19 cellular contexts compared by ENCODE assay signal in genomic region chr20:33006776-33007375, GRCh38. TPM values are rescaled to one million over a fixed set of nuclear protein-coding genes. Genes with fewer than 3 reads are reported as not detected.
DNase-seq lines count a peak whose midpoint lies in the region; ATAC-seq and TF ChIP-seq lines count a peak whose summit lies in the region.
"Had no signal": no experiment of that assay in that cellular context is flagged by ENCODE, and none has a peak within 500 bp of the region (broad histone marks: within the 10 kb centered on the region; RNA-seq: fewer than 3 reads in every experiment).

No MANE protein-coding gene starts in this region.

- H3K9me3 Mint-ChIP-seq in T-helper 2 cell treated with Interferon-gamma antibody and Interleukin-4, amounts not matched to agents 5 μg/mL and 100 μg/mL, for 36 hours, result peaks cover 5% of the 10 kb centered on the region
- H3K9me3 Mint-ChIP-seq in chondrocyte (ENCODE audit: low read depth) (peaks cover 5% of the 10 kb centered on the region), neural progenitor cell (peaks cover 2% of the 10 kb centered on the region), endodermal cell (peaks cover 3% of the 10 kb centered on the region)

- H4K20me1 ChIP-seq in neural progenitor cell (ENCODE audit: low read depth), result no peaks in the 10 kb centered on the region

- no peaks in the 10 kb centered on the region for H3K36me3 Mint-ChIP-seq in T-helper 2 cell treated with Interferon-gamma antibody and Interleukin-4, amounts not matched to agents 5 μg/mL and 100 μg/mL, for 36 hours (ENCODE audit: low read depth)
- H3K36me3 Mint-ChIP-seq in chondrocyte (ENCODE audit: low read depth), result no peaks in the 10 kb centered on the region
- no peaks in the 10 kb centered on the region for H3K36me3 Mint-ChIP-seq in neural progenitor cell
- no peaks in the 10 kb centered on the region for H3K36me3 Mint-ChIP-seq in endodermal cell (ENCODE audit: low read depth)

- no peaks in the 10 kb centered on the region for H3F3A ChIP-seq in neural progenitor cell (ENCODE audit: low read depth)

- TF ChIP-seq POLR2A in spleen (IDR thresholded peaks at IDR 0.05), result no peak

- no peaks in the 10 kb centered on the region for H3K36me3 ChIP-seq in neural progenitor cell
- H3K36me3 ChIP-seq in spleen, result no peaks in the 10 kb centered on the region
- no peaks in the 10 kb centered on the region for H3K36me3 ChIP-seq in endodermal cell (ENCODE audit: control insufficient read depth, insufficient read depth, low read length)

- H3K4me1 ChIP-seq in neural progenitor cell, result no peaks in the 10 kb centered on the region
- H3K4me1 ChIP-seq in spleen, result peaks cover 0 to 10% (median 0%) of the 10 kb centered on the region in 6 donors
- H3K4me1 ChIP-seq in endodermal cell (ENCODE audit: control insufficient read depth, insufficient read depth, low read length), result peaks cover 2% of the 10 kb centered on the region
- H3K4me1 ChIP-seq: Caco-2 had no signal

- H3K4me3 ChIP-seq in neural progenitor cell (no peak overlapping the region), spleen (no peak overlapping the region), endodermal cell (ENCODE audit: low read length) (no peak overlapping the region)
- H3K4me3 ChIP-seq: A549, GM23248 had no signal

- H3K4me2 ChIP-seq in neural progenitor cell, result no peak overlapping the region
- H3K4me2 ChIP-seq: A549 had no signal

- H3K27ac Mint-ChIP-seq in T-helper 2 cell treated with Interferon-gamma antibody and Interleukin-4, amounts not matched to agents 5 μg/mL and 100 μg/mL, for 36 hours, result peak overlapping the region; percentile 11
- H3K27ac Mint-ChIP-seq in chondrocyte (ENCODE audit: unreplicated experiment), result no peak overlapping the region
- H3K27ac Mint-ChIP-seq in neural progenitor cell, result peak overlapping the region; percentile 57
- H3K27ac Mint-ChIP-seq in endodermal cell, result no peak overlapping the region
- H3K27ac Mint-ChIP-seq: CD4-positive, alpha-beta T cell had no signal

- no peaks in the 10 kb centered on the region for H3K27me3 ChIP-seq in neural progenitor cell
- H3K27me3 ChIP-seq in spleen (replicated peaks in 1 of 7), result no peaks in the 10 kb centered on the region
- H3K27me3 ChIP-seq in endodermal cell (ENCODE audit: control insufficient read depth, insufficient read depth, low read length, poor library complexity, severe bottlenecking), result no peaks in the 10 kb centered on the region

- peaks cover 2% of the 10 kb centered on the region for H3K4me1 Mint-ChIP-seq in T-helper 2 cell treated with Interferon-gamma antibody and Interleukin-4, amounts not matched to agents 5 μg/mL and 100 μg/mL, for 36 hours (ENCODE audit: low read depth)
- H3K4me1 Mint-ChIP-seq in chondrocyte (ENCODE audit: low read depth) (peaks cover 3% of the 10 kb centered on the region), neural progenitor cell (peaks cover 22% of the 10 kb centered on the region), endodermal cell (peaks cover 4% of the 10 kb centered on the region)

- H3K9me3 ChIP-seq in neural progenitor cell (ENCODE audit: low read depth) (no peaks in the 10 kb centered on the region), spleen (peaks cover 0 to 12% (median 8%) of the 10 kb centered on the region in 8 donors), endodermal cell (ENCODE audit: control insufficient read depth, low read length) (peaks cover 5% of the 10 kb centered on the region)
- H3K9me3 ChIP-seq: A549 had no signal

- no peak overlapping the region for H3K4me3 Mint-ChIP-seq in T-helper 2 cell treated with Interferon-gamma antibody and Interleukin-4, amounts not matched to agents 5 μg/mL and 100 μg/mL, for 36 hours
- H3K4me3 Mint-ChIP-seq in chondrocyte (ENCODE audit: unreplicated experiment), result no peak overlapping the region
- H3K4me3 Mint-ChIP-seq in neural progenitor cell, result no peak overlapping the region
- no peak overlapping the region for H3K4me3 Mint-ChIP-seq in endodermal cell
- H3K4me3 Mint-ChIP-seq: CD4-positive, alpha-beta T cell had no signal

- H3K27me3 Mint-ChIP-seq in T-helper 2 cell treated with Interferon-gamma antibody and Interleukin-4, amounts not matched to agents 5 μg/mL and 100 μg/mL, for 36 hours (ENCODE audit: low read depth), result no peaks in the 10 kb centered on the region
- peaks cover 33% of the 10 kb centered on the region for H3K27me3 Mint-ChIP-seq in chondrocyte (ENCODE audit: low read depth)
- H3K27me3 Mint-ChIP-seq in neural progenitor cell (ENCODE audit: insufficient read depth, low read depth), result peaks cover 21% of the 10 kb centered on the region
- H3K27me3 Mint-ChIP-seq in endodermal cell (ENCODE audit: insufficient read depth), result no peaks in the 10 kb centered on the region
- H3K27me3 Mint-ChIP-seq: CD4-positive, alpha-beta T cell had no signal

- ATAC-seq in HG03439 (IDR thresholded peaks at IDR 0.05; ENCODE audit: unreplicated experiment), result no peak
- ATAC-seq: A549 had no signal

- H3K79me2 ChIP-seq in neural progenitor cell (ENCODE audit: low read depth), result no peaks in the 10 kb centered on the region

- DNase-seq in T-helper 2 cell treated with Interferon-gamma antibody and Interleukin-4, amounts not matched to agents 5 μg/mL and 100 μg/mL, for 36 hours (ENCODE audit: low spot score), result no peak
- DNase-seq in T-helper 2 cell (no peak), chondrocyte (ENCODE audit: low spot score) (peak; percentile 25), neural progenitor cell (ENCODE audit: low spot score) (no peak), spleen (peak; percentile 48), endodermal cell (no peak), HuH-7.5 (ENCODE audit: low spot score) (no peak)
- DNase-seq: AML-193; Caco-2; CD4-positive, alpha-beta T cell; GM23248; HCEC 1CT had no signal

- H2AFZ ChIP-seq in neural progenitor cell (replicated peaks), result no peak overlapping the region
- H2AFZ ChIP-seq: GM23248 had no signal

- intact Hi-C loops in spleen (cut with DNase I; ENCODE audit: low total_unique reads), result loop anchor here (5.0 kb wide), 1 partner anchor 105 kb away; no protein-coding TSS in a partner anchor

- 86 to 93% (median 87%) methylated on average over 7 to 8 of the region's 8 CpGs for WGBS in spleen, 5 donors
- WGBS in endodermal cell (ENCODE audit: insufficient coverage in 1 of 2, insufficient read length in 1 of 2), 2 experiments, result 90 to 97% methylated on average over 5 to 8 of the region's 8 CpGs

- H3K27ac ChIP-seq in neural progenitor cell, result no peak overlapping the region
- no peak overlapping the region for H3K27ac ChIP-seq in spleen
- no peak overlapping the region for H3K27ac ChIP-seq in endodermal cell (ENCODE audit: low read depth, low read length)
- H3K27ac ChIP-seq: 22Rv1, A549, C4-2B, GM23248, HL-60 had no signal

- no peak overlapping the region for H3K9ac ChIP-seq in neural progenitor cell
- no peak overlapping the region for H3K9ac ChIP-seq in endodermal cell (ENCODE audit: extremely low read depth, low read length, poor library complexity, severe bottlenecking)
- H3K9ac ChIP-seq: GM23248 had no signal

- TF ChIP-seq CTCF in chondrocyte (IDR thresholded peaks at IDR 0.05) (no peak), neural progenitor cell (IDR thresholded peaks at IDR 0.05) (no peak), spleen (IDR thresholded peaks at IDR 0.05 in 8 of 11, conservative IDR thresholded peaks at IDR 0.05 in 3 of 11) (no peak), endodermal cell (conservative IDR thresholded peaks at IDR 0.05) (no peak)

RNA-seq across cellular contexts. Expression of gene BPIFB2, which starts 0.6 kb away (rescaled TPM):
- total RNA-seq in chondrocyte (not detected in 3 replicates), neural progenitor cell (ENCODE audit: low replicate concordance) (not detected in 2 replicates), spleen (not detected), endodermal cell (not detected)
- not detected for polyA plus RNA-seq in spleen
- polyA plus RNA-seq in endodermal cell (2013, experiment 1 of 2), result not detected
- polyA plus RNA-seq in endodermal cell (2013, experiment 2 of 2), result not detected
- total RNA-seq: Caco-2; CD4-positive, alpha-beta T cell; GM23248; HT1080 had no signal
- polyA plus RNA-seq: A549, BJ, GM23248 had no signal

RNA-seq across cellular contexts. Expression of gene SUN5, which starts 2.6 kb away (rescaled TPM):
- total RNA-seq in chondrocyte, result not detected in 3 replicates
- total RNA-seq in neural progenitor cell (ENCODE audit: low replicate concordance), result not detected in 2 replicates
- not detected for total RNA-seq in spleen
- not detected for polyA plus RNA-seq in spleen
- total RNA-seq in endodermal cell, result not detected
- not detected for polyA plus RNA-seq in endodermal cell (2013, experiment 1 of 2)
- polyA plus RNA-seq in endodermal cell (2013, experiment 2 of 2), result not detected
- total RNA-seq: Caco-2; CD4-positive, alpha-beta T cell; GM23248; HT1080 had no signal
- polyA plus RNA-seq: A549, BJ, GM23248 had no signal

RNA-seq across cellular contexts. Expression of gene BPIFB6, which starts 24.6 kb away (rescaled TPM):
- total RNA-seq in chondrocyte, result not detected in 3 replicates
- total RNA-seq in neural progenitor cell (ENCODE audit: low replicate concordance), result not detected in 2 replicates
- total RNA-seq in spleen, result not detected
- polyA plus RNA-seq in spleen, result not detected
- not detected for total RNA-seq in endodermal cell
- polyA plus RNA-seq in endodermal cell (2013, experiment 1 of 2), result not detected
- not detected for polyA plus RNA-seq in endodermal cell (2013, experiment 2 of 2)
- total RNA-seq: Caco-2; CD4-positive, alpha-beta T cell; GM23248; HT1080 had no signal
- polyA plus RNA-seq: A549, BJ, GM23248 had no signal

RNA-seq across cellular contexts. Expression of gene BPIFB3, which starts 46.8 kb away (rescaled TPM):
- total RNA-seq in chondrocyte (not detected in 3 replicates), neural progenitor cell (ENCODE audit: low replicate concordance) (not detected in 2 replicates), spleen (not detected), endodermal cell (not detected)
- polyA plus RNA-seq in spleen, result not detected
- not detected for polyA plus RNA-seq in endodermal cell (2013, experiment 1 of 2)
- not detected for polyA plus RNA-seq in endodermal cell (2013, experiment 2 of 2)
- total RNA-seq: Caco-2; CD4-positive, alpha-beta T cell; GM23248; HT1080 had no signal
- polyA plus RNA-seq: A549, BJ, GM23248 had no signal

Comparison
In these comparisons a context has a peak if more than half of its experiments do, and no peak if none do; other contexts are left out.
1. DNase-seq: peak in chondrocyte (single experiment) and spleen (single experiment); none in T-helper 2 cell treated with Interferon-gamma antibody and Interleukin-4, amounts not matched to agents 5 μg/mL and 100 μg/mL, for 36 hours (single experiment), T-helper 2 cell (0 of 5), neural progenitor cell (single experiment), endodermal cell (single experiment) and HuH-7.5 (single experiment).
2. H3K27ac Mint-ChIP-seq: peak in T-helper 2 cell treated with Interferon-gamma antibody and Interleukin-4, amounts not matched to agents 5 μg/mL and 100 μg/mL, for 36 hours (single experiment) and neural progenitor cell (single experiment); none in chondrocyte (single experiment) and endodermal cell (single experiment).